8 cellular contexts compared by ENCODE assay signal in the genomic region with DNA sequence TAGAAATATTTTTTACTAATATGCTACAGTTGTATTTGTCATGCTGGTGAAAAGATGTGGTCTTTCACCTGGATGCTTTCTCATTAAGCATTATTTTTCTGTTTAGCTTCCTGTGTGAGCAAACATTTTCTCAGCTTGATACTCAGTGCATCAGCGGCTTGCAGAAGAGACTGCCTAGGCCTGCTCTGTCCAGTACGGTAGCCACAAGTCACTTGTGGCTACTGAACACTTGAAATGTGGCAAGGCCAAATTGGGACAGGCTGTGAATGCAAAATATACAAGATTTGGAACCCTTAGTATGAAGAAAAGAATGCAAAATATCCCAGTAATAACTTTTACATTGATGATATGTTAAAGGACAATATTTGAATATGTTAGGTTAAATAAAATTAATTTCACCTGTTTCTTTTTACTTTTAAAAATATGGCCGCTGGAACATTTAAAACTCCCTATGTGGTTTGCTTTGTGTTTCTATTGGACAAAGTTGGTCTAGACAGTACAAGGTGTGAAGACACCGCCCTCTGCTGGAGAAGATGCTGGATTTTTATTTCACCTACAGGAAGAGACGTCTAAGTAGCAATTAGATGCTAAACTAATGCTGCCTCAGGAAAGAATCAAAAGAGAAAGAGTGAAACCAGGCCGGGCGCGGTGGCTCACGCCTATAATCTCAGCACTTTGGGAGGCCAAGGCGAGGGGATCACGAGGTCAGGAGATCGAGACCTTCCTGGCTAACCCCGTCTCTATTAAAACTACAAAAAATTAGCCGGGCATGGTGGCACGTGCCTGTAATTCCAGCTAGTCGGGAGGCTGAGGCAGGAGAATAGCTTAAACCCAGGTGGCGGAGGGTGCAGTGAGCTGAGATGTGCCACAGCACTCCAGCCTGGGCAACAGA. TPM values are rescaled to one million over a fixed set of nuclear protein-coding genes. Genes with fewer than 3 reads are reported as not detected.
DNase-seq lines count a peak whose midpoint lies in the region; ATAC-seq and TF ChIP-seq lines count a peak whose summit lies in the region.

No MANE protein-coding gene starts in this region.

- ATAC-seq in HG03159 (IDR thresholded peaks at IDR 0.05; ENCODE audit: unreplicated experiment) (peak; percentile 34), GM19324 (IDR thresholded peaks at IDR 0.05; ENCODE audit: low FRiP score, unreplicated experiment) (no peak)

- H3K4me3 ChIP-seq in lower leg skin (ENCODE audit: low read depth, poor library complexity, severe bottlenecking) = no peak overlapping the region

- DNase-seq in DMS114 treated with DMSO at 0.1 percent for 48 hours (lab: John Stamatoyannopoulos, UW; ENCODE audit: unreplicated experiment) (peak; percentile 88), NCI-H510A (lab: John Stamatoyannopoulos, UW) (peak; percentile 4), lower leg skin (ENCODE audit: low spot score in 2 of 2) (peak; percentile 84 to 89)
- peak; percentile 73 to 86 for DNase-seq in activated CD4-positive, alpha-beta T cell treated with anti-CD3 and anti-CD28 coated beads for 4 hours
- peak; percentile 52 for DNase-seq in stimulated activated CD8-positive, alpha-beta memory T cell treated with anti-CD3 and anti-CD28 coated beads, Interleukin-12 subunit alpha, Interleukin-12 subunit beta, amount 100 ng/mL, for 4 hours (ENCODE audit: low read depth)

- H3K36me3 Mint-ChIP-seq in dendritic cell treated with granulocyte-macrophage colony-stimulating factor and Interleukin-4, amounts not matched to agents 40 ng/mL and 50 ng/mL, for 4 days (ENCODE audit: low read depth) = peaks cover 70% of the 10 kb centered on the region

- no peak for TF ChIP-seq POLR2A in lower leg skin (IDR thresholded peaks at IDR 0.05)

- no peaks in the 10 kb centered on the region for H3K27me3 Mint-ChIP-seq in dendritic cell treated with granulocyte-macrophage colony-stimulating factor and Interleukin-4, amounts not matched to agents 40 ng/mL and 50 ng/mL, for 4 days

- intact Hi-C loops in dendritic cell treated with granulocyte-macrophage colony-stimulating factor and Interleukin-4, amounts not matched to agents 40 ng/mL and 50 ng/mL, for 4 days (cut with micrococcal nuclease) = loop anchor here (2.0 kb wide), 1 partner anchor 88 kb away; no protein-coding TSS in a partner anchor
- intact Hi-C loops in lower leg skin (cut with DNase I; ENCODE audit: low total_unique reads) = loop anchor here (10.0 kb wide), 1 partner anchor 98 kb away; no protein-coding TSS in a partner anchor

- no peak for TF ChIP-seq CTCF in lower leg skin (IDR thresholded peaks at IDR 0.05)

- peak overlapping the region; percentile 64 for H3K4me3 Mint-ChIP-seq in dendritic cell treated with granulocyte-macrophage colony-stimulating factor and Interleukin-4, amounts not matched to agents 40 ng/mL and 50 ng/mL, for 4 days

- no peaks in the 10 kb centered on the region for H3K9me3 Mint-ChIP-seq in dendritic cell treated with granulocyte-macrophage colony-stimulating factor and Interleukin-4, amounts not matched to agents 40 ng/mL and 50 ng/mL, for 4 days

- H3K4me1 Mint-ChIP-seq in dendritic cell treated with granulocyte-macrophage colony-stimulating factor and Interleukin-4, amounts not matched to agents 40 ng/mL and 50 ng/mL, for 4 days (ENCODE audit: low read depth) = peaks cover 56% of the 10 kb centered on the region

- WGBS in lower leg skin, 2 donors = 45 to 49% methylated on average over 17 of the region's 17 CpGs

- peak overlapping the region; percentile 86 for H3K27ac Mint-ChIP-seq in dendritic cell treated with granulocyte-macrophage colony-stimulating factor and Interleukin-4, amounts not matched to agents 40 ng/mL and 50 ng/mL, for 4 days

RNA-seq across cellular contexts. Expression of gene SRGN, which starts 5.3 kb away (rescaled TPM):
- 10 to 100 TPM; 20.6 to 39.6 (median 24.1) TPM for total RNA-seq in lower leg skin

RNA-seq across cellular contexts. Expression of gene VPS26A, which starts 30.8 kb away (rescaled TPM):
- 10 to 100 TPM; 32.3 to 36.3 (median 34.0) TPM for total RNA-seq in lower leg skin

Comparison
In these comparisons a context has a peak if more than half of its experiments do, and no peak if none do; other contexts are left out.
1. DNase-seq: peak in every context shown above with its lines; median percentile 88 in DMS114 treated with DMSO at 0.1 percent for 48 hours; 86 in lower leg skin; 80 in activated CD4-positive, alpha-beta T cell treated with anti-CD3 and anti-CD28 coated beads for 4 hours; 52 in stimulated activated CD8-positive, alpha-beta memory T cell treated with anti-CD3 and anti-CD28 coated beads, Interleukin-12 subunit alpha, Interleukin-12 subunit beta, amount 100 ng/mL, for 4 hours; 4 in NCI-H510A.